ENCODE assay signal across 8 cellular contexts in genomic region chr17:72122668-72123495, GRCh38. TPM values are rescaled to one million over a fixed set of nuclear protein-coding genes. Genes with fewer than 3 reads are reported as not detected.
A peak's percentile ranks its signal among the peaks of the same experiment; 100 is the strongest.
DNase-seq lines count a peak whose midpoint lies in the region; ATAC-seq and TF ChIP-seq lines count a peak whose summit lies in the region.

No MANE protein-coding gene starts in this region.

- 9 to 53% methylated on average over 29 to 55 of the region's 55 CpGs for WGBS in body of pancreas, 2 donors
- WGBS in lower leg skin, 2 donors: 24% methylated on average over 49 to 55 of the region's 55 CpGs

- TF ChIP-seq CTCF in cardiac muscle cell (IDR thresholded peaks at IDR 0.05; ENCODE audit: low read depth, low read length) (no peak), body of pancreas (IDR thresholded peaks at IDR 0.05) (no peak), lower leg skin (IDR thresholded peaks at IDR 0.05) (no peak), vagina (IDR thresholded peaks at IDR 0.05) (no peak), natural killer cell (IDR thresholded peaks at IDR 0.05) (no peak)

- peaks cover 0 to 2% of the 10 kb centered on the region in 2 donors for H3K9me3 Mint-ChIP-seq in natural killer cell

- H3K9me3 ChIP-seq in cardiac muscle cell (ENCODE audit: low read depth) (no peaks in the 10 kb centered on the region), body of pancreas (no peaks in the 10 kb centered on the region), vagina (no peaks in the 10 kb centered on the region)

- H3K27me3 ChIP-seq in cardiac muscle cell (peaks cover 53% of the 10 kb centered on the region), body of pancreas (no peaks in the 10 kb centered on the region), vagina (peaks cover 11% of the 10 kb centered on the region)

- peaks cover 12% of the 10 kb centered on the region for H3K36me3 Mint-ChIP-seq in natural killer cell

- H3K27ac Mint-ChIP-seq in natural killer cell: no peak overlapping the region

- peak overlapping the region; percentile 40 for H3K4me3 ChIP-seq in cardiac muscle cell
- peak overlapping the region; percentile 70 to 79 for H3K4me3 ChIP-seq in body of pancreas
- peak overlapping the region; percentile 10 for H3K4me3 ChIP-seq in lower leg skin (ENCODE audit: low read depth, poor library complexity, severe bottlenecking)
- H3K4me3 ChIP-seq in vagina: peak overlapping the region; percentile 44 to 53

- H3K27ac ChIP-seq in cardiac muscle cell: no peak overlapping the region
- peak overlapping the region in 3 of 4 donors; percentile 50 to 96 (median 95) for H3K27ac ChIP-seq in body of pancreas
- no peak overlapping the region for H3K27ac ChIP-seq in vagina

- TF ChIP-seq POLR2A in body of pancreas (IDR thresholded peaks at IDR 0.05) (no peak), lower leg skin (IDR thresholded peaks at IDR 0.05) (no peak), vagina (IDR thresholded peaks at IDR 0.05) (no peak)

- intact Hi-C loops in left cardiac atrium (cut with DNase I) (loop anchor here in 1 of 2 donors (10.0 kb wide), 1 partner anchor 412 kb away; no protein-coding TSS in a partner anchor), body of pancreas (cut with DNase I) (loop anchor here (10.0 kb wide), 1 partner anchor 412 kb away; no protein-coding TSS in a partner anchor), lower leg skin (cut with DNase I; ENCODE audit: low total_unique reads) (no loop called here), vagina (cut with DNase I) (no loop called here), natural killer cell (cut with micrococcal nuclease) (no loop called here)

- H3K4me1 Mint-ChIP-seq in natural killer cell: peaks cover 0 to 5% of the 10 kb centered on the region in 2 donors

- peaks cover 40 to 48% of the 10 kb centered on the region in 2 donors for H3K27me3 Mint-ChIP-seq in natural killer cell (ENCODE audit: low read depth in 2 of 2)

- peaks cover 31% of the 10 kb centered on the region for H3K4me1 ChIP-seq in cardiac muscle cell (ENCODE audit: low read depth)
- H3K4me1 ChIP-seq in body of pancreas: peaks cover 55% of the 10 kb centered on the region
- peaks cover 44% of the 10 kb centered on the region for H3K4me1 ChIP-seq in vagina

- no peak for ATAC-seq in left cardiac atrium
- no peak for ATAC-seq in body of pancreas
- no peak for ATAC-seq in HG03139 (IDR thresholded peaks at IDR 0.05; ENCODE audit: unreplicated experiment)
- ATAC-seq in natural killer cell: no peak

- H3K4me3 Mint-ChIP-seq in natural killer cell: no peak overlapping the region

- DNase-seq in cardiac muscle cell (ENCODE audit: low read depth in 1 of 2, low spot score in 1 of 2) (peak; percentile 52 to 82), left cardiac atrium (no peak), body of pancreas (peak in 3 of 4 donors; percentile 23 to 30 (median 28)), lower leg skin (ENCODE audit: low spot score in 2 of 2) (peak in 1 of 2 donors; percentile 87), vagina (ENCODE audit: extremely low spot score in 2 of 2) (no peak), natural killer cell (no peak), NOMO-1 (lab: John Stamatoyannopoulos, UW; ENCODE audit: unreplicated experiment in 2 of 2) (no peak)

- H3K36me3 ChIP-seq in cardiac muscle cell (no peaks in the 10 kb centered on the region), body of pancreas (replicated peaks in 1 of 2; ENCODE audit: insufficient read depth in 1 of 2, low read depth in 2 of 2) (no peaks in the 10 kb centered on the region), vagina (no peaks in the 10 kb centered on the region)

RNA-seq across cellular contexts. Expression of gene SOX9, which starts 2.1 kb away (rescaled TPM):
- total RNA-seq in cardiac muscle cell: 3.2 and 4.3 TPM in 2 replicates
- 1.1 and 4.5 TPM in 2 replicates for polyA plus RNA-seq in cardiac muscle cell
- total RNA-seq in left cardiac atrium: 10 to 100 TPM; 12.4 to 16.3 TPM
- total RNA-seq in body of pancreas: 10 to 100 TPM; 35.8 to 47.5 TPM
- total RNA-seq in lower leg skin: 10 to 100 TPM; 22.4 to 94.8 (median 40.8) TPM
- total RNA-seq in vagina: 22.8 TPM
- total RNA-seq in natural killer cell: not detected

Comparison
In these comparisons a context has a peak if more than half of its experiments do, and no peak if none do; other contexts are left out.
1. DNase-seq: peak in cardiac muscle cell (2 of 2) and body of pancreas (3 of 4); none in left cardiac atrium (single experiment), vagina (0 of 2), natural killer cell (single experiment) and NOMO-1 (0 of 2).
2. H3K27ac ChIP-seq: peak in body of pancreas (3 of 4); none in cardiac muscle cell (single experiment) and vagina (single experiment).
3. H3K4me3 ChIP-seq: peak in every context shown above with its lines; median percentile 74 in body of pancreas; 48 in vagina; 40 in cardiac muscle cell; 10 in lower leg skin.